Comparison of ENCODE assay signal across 22 cellular contexts in genomic region chr6:145225500-145225899, GRCh38.
A peak's percentile ranks its signal among the peaks of the same experiment; 100 is the strongest.
DNase-seq lines count a peak whose midpoint lies in the region; ATAC-seq lines count a peak whose summit lies in the region.
"Had no signal": no experiment of that assay in that cellular context is flagged by ENCODE, and none has a peak within 500 bp of the region (broad histone marks: within the 10 kb centered on the region; RNA-seq: fewer than 3 reads in every experiment).

No MANE protein-coding gene starts in this region.

- peaks cover 5% of the 10 kb centered on the region for H3K27me3 Mint-ChIP-seq in activated CD4-positive, alpha-beta T cell treated with anti-CD3 and anti-CD28 coated beads, Interleukin-2, amount 10 ng/mL, durations not matched to agents 24 days and 14 days

- no peaks in the 10 kb centered on the region for H3K36me3 Mint-ChIP-seq in activated CD4-positive, alpha-beta T cell treated with anti-CD3 and anti-CD28 coated beads, Interleukin-2, amount 10 ng/mL, durations not matched to agents 24 days and 14 days (ENCODE audit: low read depth)

- H3K27ac Mint-ChIP-seq in activated CD4-positive, alpha-beta T cell treated with anti-CD3 and anti-CD28 coated beads, Interleukin-2, amount 10 ng/mL, durations not matched to agents 24 days and 14 days = no peak overlapping the region

- no peaks in the 10 kb centered on the region for H3K4me1 Mint-ChIP-seq in activated CD4-positive, alpha-beta T cell treated with anti-CD3 and anti-CD28 coated beads, Interleukin-2, amount 10 ng/mL, durations not matched to agents 24 days and 14 days

- intact Hi-C loops in activated CD4-positive, alpha-beta T cell treated with anti-CD3 and anti-CD28 coated beads, Interleukin-2, amount 10 ng/mL, durations not matched to agents 24 days and 14 days (cut with micrococcal nuclease) = no loop called here

- ATAC-seq in GM18867 (IDR thresholded peaks at IDR 0.05; ENCODE audit: unreplicated experiment) (peak; percentile 71), GM21528 (IDR thresholded peaks at IDR 0.05; ENCODE audit: low FRiP score, unreplicated experiment) (peak; percentile 52), HG02885 (IDR thresholded peaks at IDR 0.05; ENCODE audit: poor library complexity, unreplicated experiment) (peak; percentile 66), GM21381 (IDR thresholded peaks at IDR 0.05; ENCODE audit: unreplicated experiment) (no peak)
- ATAC-seq: SK-N-SH treated with all-trans-retinoic acid at 6 μM for 48 hours had no signal

- no peaks in the 10 kb centered on the region for H3K9me3 Mint-ChIP-seq in activated CD4-positive, alpha-beta T cell treated with anti-CD3 and anti-CD28 coated beads, Interleukin-2, amount 10 ng/mL, durations not matched to agents 24 days and 14 days

- no peak for DNase-seq in SK-N-DZ (ENCODE audit: low spot score)
- no peak for DNase-seq in activated CD4-positive, alpha-beta T cell treated with anti-CD3 and anti-CD28 coated beads, Interleukin-2, amount 50 U/mL, for 48 hours
- DNase-seq in activated CD4-positive, alpha-beta T cell treated with anti-CD3 and anti-CD28 coated beads, Interleukin-2, amount 10 ng/mL, durations not matched to agents 24 days and 14 days = no peak
- DNase-seq: BE2C, Caco-2, DMS 273 treated with DMSO at 0.1 percent for 48 hours, DND-41, GOT3, HCEC 1CT, IMR-90, NCI-H1092 treated with DMSO at 0.1 percent for 48 hours, NCI-H146, NCI-H2029 treated with DMSO at 0.1 percent for 48 hours, NCI-H226, NCI-H510A treated with DMSO at 0.1 percent for 48 hours, NCI-H748 treated with DMSO at 0.1 percent for 48 hours, SIG-M5 had no signal

- no peak overlapping the region for H3K4me3 Mint-ChIP-seq in activated CD4-positive, alpha-beta T cell treated with anti-CD3 and anti-CD28 coated beads, Interleukin-2, amount 10 ng/mL, durations not matched to agents 24 days and 14 days
